In genomic region chr1:30706528-30706927, GRCh38 we compare ENCODE assay signal across 10 cellular contexts. TPM values are rescaled to one million over a fixed set of nuclear protein-coding genes. Genes with fewer than 3 reads are reported as not detected.
DNase-seq lines count a peak whose midpoint lies in the region; TF ChIP-seq lines count a peak whose summit lies in the region.
"Had no signal": no experiment of that assay in that cellular context is flagged by ENCODE, and none has a peak within 500 bp of the region (broad histone marks: within the 10 kb centered on the region; RNA-seq: fewer than 3 reads in every experiment).

No MANE protein-coding gene starts in this region.

- CTCF ChIA-PET in HEK293 (lab: Yijun Ruan, JAX) = interaction anchor here (2.6 to 3.1 kb wide), 2 partner anchors 10 to 326 kb away, joined by 9 to 17 read pairs; no protein-coding TSS in a partner anchor

- no peak overlapping the region for H3K27ac ChIP-seq in HEK293 (ENCODE audit: extremely low read depth, low read depth, low read length)

- H3K4me1 ChIP-seq in HEK293 (ENCODE audit: control insufficient read depth, insufficient read depth, low read length) = no peaks in the 10 kb centered on the region

- H3K9me3 ChIP-seq in HEK293 (ENCODE audit: control insufficient read depth, insufficient read depth, low read depth, low read length) = no peaks in the 10 kb centered on the region

- no peaks in the 10 kb centered on the region for H3K36me3 ChIP-seq in HEK293 (ENCODE audit: control insufficient read depth in 2 of 2, insufficient read depth in 1 of 2, low read length in 2 of 2)

- POLR2A ChIA-PET in HEK293 (lab: Yijun Ruan, JAX) = no interaction called here

- no peak overlapping the region for H3K4me3 ChIP-seq in HEK293 (ENCODE audit: low read depth, low read length)

- TF ChIP-seq CTCF in HEK293 (tag by site-specific recombination; IDR thresholded peaks at IDR 0.05) = no peak

- peak; percentile 17 for DNase-seq in NCI-H524 treated with DMSO at 0.1 percent for 48 hours (lab: John Stamatoyannopoulos, UW)
- peak; percentile 22 for DNase-seq in glomerular visceral epithelial cell (ENCODE audit: extremely low spot score)
- DNase-seq in renal cortical epithelial cell (ENCODE audit: low read depth) = peak; percentile 45
- no peak for DNase-seq in dedifferentiated amniotic fluid mesenchymal stem cell (ENCODE audit: extremely low spot score)
- DNase-seq in NCI-H1930 (lab: John Stamatoyannopoulos, UW) = no peak
- no peak for DNase-seq in HuH-7 (ENCODE audit: low spot score)
- DNase-seq in NCI-H446 treated with DMSO at 0.1 percent for 48 hours (lab: John Stamatoyannopoulos, UW) = no peak
- DNase-seq: stimulated activated CD4-positive, alpha-beta T cell treated with anti-CD3 and anti-CD28 coated beads, Interleukin-2, amount 100 ng/mL, for 48 hours; trophoblast cell had no signal

TF ChIP-seq in HEK293, 187 proteins besides CTCF, POLR2A, EP300 and RAD21:
- 0 out of 2 replicates have a peak, but pooled peaks have one; percentile 12 for TF ChIP-seq ZBTB20 (tag by site-specific recombination; IDR thresholded peaks at IDR 0.05)
- no peak for TF ChIP-seq ZSCAN4 (tag by site-specific recombination; IDR thresholded peaks at IDR 0.05)
TF ChIP-seq in HEK293: peak in this region for 1.

RNA-seq across cellular contexts. Expression of gene MATN1, which starts 16.9 kb away (rescaled TPM):
- not detected in 2 replicates for total RNA-seq in renal cortical epithelial cell

RNA-seq across cellular contexts. Expression of gene LAPTM5, which starts 51.0 kb away (rescaled TPM):
- total RNA-seq in renal cortical epithelial cell = 0.17 TPM in 1 of 2 replicates, not detected in the other

Comparison
In these comparisons a context has a peak if more than half of its experiments do, and no peak if none do; other contexts are left out.
1. DNase-seq: peak in NCI-H524 treated with DMSO at 0.1 percent for 48 hours (single experiment), glomerular visceral epithelial cell (single experiment) and renal cortical epithelial cell (single experiment); none in dedifferentiated amniotic fluid mesenchymal stem cell (single experiment), NCI-H1930 (0 of 2), HuH-7 (single experiment) and NCI-H446 treated with DMSO at 0.1 percent for 48 hours (single experiment).